ENCODE assay signal across 14 cellular contexts in the genomic region with DNA sequence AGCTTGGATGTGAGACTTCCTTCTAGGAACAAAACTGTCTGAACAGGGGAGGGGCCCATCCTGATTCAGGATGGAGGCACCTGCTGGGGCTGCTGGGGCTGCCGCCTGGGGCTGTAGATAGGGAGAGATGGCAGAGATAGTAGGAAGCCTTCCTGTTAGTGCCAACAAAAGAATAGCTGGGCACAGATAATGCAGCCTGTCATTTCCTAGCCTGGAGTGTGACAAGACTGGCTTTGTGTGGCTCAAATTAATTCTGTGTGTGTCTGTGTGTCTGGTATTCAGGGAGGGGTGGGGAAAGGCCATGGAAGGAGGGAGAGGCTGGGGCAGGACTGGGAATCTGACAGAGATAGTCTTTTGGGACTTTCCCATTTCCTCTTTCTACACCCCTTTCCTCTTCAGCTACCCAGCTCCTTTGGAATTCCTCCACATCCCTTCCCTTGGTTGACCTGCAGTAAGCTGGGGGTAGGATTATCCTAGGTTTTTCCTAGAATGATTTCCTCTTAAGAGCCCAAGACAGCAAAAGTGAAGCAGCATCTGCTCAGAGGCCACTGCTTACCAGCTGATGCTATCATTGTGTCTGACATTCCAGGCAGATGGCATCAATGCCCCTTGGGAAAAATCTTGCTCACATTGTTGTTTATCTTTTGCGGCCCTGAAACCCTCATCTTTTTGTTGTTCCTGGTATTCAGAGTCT.
DNase-seq lines count a peak whose midpoint lies in the region; TF ChIP-seq lines count a peak whose summit lies in the region.
"Had no signal": no experiment of that assay in that cellular context is flagged by ENCODE, and none has a peak within 500 bp of the region (broad histone marks: within the 10 kb centered on the region; RNA-seq: fewer than 3 reads in every experiment).

No MANE protein-coding gene starts in this region.

- H3K9ac ChIP-seq in endodermal cell (ENCODE audit: extremely low read depth, low read length, poor library complexity, severe bottlenecking), result no peak overlapping the region

- DNase-seq in Ammon's horn (ENCODE audit: low spot score) (peak; percentile 86), NCI-H2171 (lab: John Stamatoyannopoulos, UW) (peak; percentile 23), endodermal cell (no peak), neural crest cell (ENCODE audit: low read depth, low spot score) (no peak), HUDEP-2 (lab: John Stamatoyannopoulos, UW; ENCODE audit: unreplicated experiment in 76 of 76) (no peak), activated T-cell treated with anti-CD3 and anti-CD28 coated beads for 4 hours (no peak), cerebellum (ENCODE audit: low spot score) (no peak)
- no peak for DNase-seq in activated naive CD4-positive, alpha-beta T cell treated with anti-CD3 and anti-CD28 coated beads for 36 hours
- DNase-seq: activated B cell treated with CpG ODN at 0.5 μM for 24 hours; activated CD8-positive, alpha-beta memory T cell treated with anti-CD3 and anti-CD28 coated beads, Interleukin-2, amount 50 U/mL, for 48 hours; NCI-H345 had no signal

- 85 to 100% methylated on average over 1 to 2 of the region's 2 CpGs for WGBS in endodermal cell (ENCODE audit: insufficient coverage in 1 of 2, insufficient read length in 1 of 2), 2 experiments

- peak overlapping the region; percentile 91 for H3K27ac ChIP-seq in endodermal cell (ENCODE audit: low read depth, low read length)

- intact Hi-C loops in activated naive CD4-positive, alpha-beta T cell treated with anti-CD3 and anti-CD28 coated beads for 36 hours (cut with micrococcal nuclease), result no loop called here

- H3K4me3 Mint-ChIP-seq in endodermal cell (no peak overlapping the region), neural crest cell (no peak overlapping the region)
- H3K4me3 Mint-ChIP-seq in activated naive CD4-positive, alpha-beta T cell treated with anti-CD3 and anti-CD28 coated beads for 36 hours, result no peak overlapping the region
- H3K4me3 Mint-ChIP-seq: activated B cell treated with CpG ODN at 0.5 μM for 24 hours had no signal

- CTCF ChIA-PET in activated naive CD4-positive, alpha-beta T cell treated with anti-CD3 and anti-CD28 coated beads for 36 hours (lab: Charles Lee), result no interaction called here

- H3K4me1 ChIP-seq in endodermal cell (ENCODE audit: control insufficient read depth, insufficient read depth, low read length), result peaks cover 5% of the 10 kb centered on the region

- H3K36me3 Mint-ChIP-seq in endodermal cell (ENCODE audit: low read depth) (no peaks in the 10 kb centered on the region), neural crest cell (ENCODE audit: low read depth) (no peaks in the 10 kb centered on the region)
- H3K36me3 Mint-ChIP-seq in activated naive CD4-positive, alpha-beta T cell treated with anti-CD3 and anti-CD28 coated beads for 36 hours (ENCODE audit: low read depth), result no peaks in the 10 kb centered on the region
- H3K36me3 Mint-ChIP-seq: activated naive CD4-positive, alpha-beta T cell treated with anti-CD3 and anti-CD28 coated beads, Interleukin-2, amount 50 U/mL, for 72 hours had no signal

- H3K27me3 ChIP-seq in endodermal cell (ENCODE audit: control insufficient read depth, insufficient read depth, low read length, poor library complexity, severe bottlenecking), result no peaks in the 10 kb centered on the region

- H3K4me1 Mint-ChIP-seq in endodermal cell, result peaks cover 4% of the 10 kb centered on the region
- peaks cover 14% of the 10 kb centered on the region for H3K4me1 Mint-ChIP-seq in neural crest cell
- no peaks in the 10 kb centered on the region for H3K4me1 Mint-ChIP-seq in activated naive CD4-positive, alpha-beta T cell treated with anti-CD3 and anti-CD28 coated beads for 36 hours (ENCODE audit: low read depth)
- H3K4me1 Mint-ChIP-seq: activated B cell treated with CpG ODN at 0.5 μM for 24 hours had no signal

- no peak for TF ChIP-seq CTCF in endodermal cell (conservative IDR thresholded peaks at IDR 0.05)
- no peak for TF ChIP-seq CTCF in neural crest cell (conservative IDR thresholded peaks at IDR 0.05)

- no peaks in the 10 kb centered on the region for H3K36me3 ChIP-seq in endodermal cell (ENCODE audit: control insufficient read depth, insufficient read depth, low read length)

- H3K9me3 Mint-ChIP-seq in endodermal cell, result no peaks in the 10 kb centered on the region
- peaks cover 8% of the 10 kb centered on the region for H3K9me3 Mint-ChIP-seq in neural crest cell
- peaks cover 2% of the 10 kb centered on the region for H3K9me3 Mint-ChIP-seq in activated naive CD4-positive, alpha-beta T cell treated with anti-CD3 and anti-CD28 coated beads for 36 hours
- H3K9me3 Mint-ChIP-seq: activated B cell treated with CpG ODN at 0.5 μM for 24 hours; activated naive CD4-positive, alpha-beta T cell treated with anti-CD3 and anti-CD28 coated beads, Interleukin-2, amount 50 U/mL, for 72 hours had no signal

- H3K4me3 ChIP-seq in endodermal cell (ENCODE audit: low read length), result no peak overlapping the region
- H3K4me3 ChIP-seq: lung, smooth muscle cell had no signal

- no peak overlapping the region for H3K27ac Mint-ChIP-seq in endodermal cell
- peak overlapping the region; percentile 87 for H3K27ac Mint-ChIP-seq in neural crest cell (ENCODE audit: unreplicated experiment)
- H3K27ac Mint-ChIP-seq in activated naive CD4-positive, alpha-beta T cell treated with anti-CD3 and anti-CD28 coated beads for 36 hours, result no peak overlapping the region
- H3K27ac Mint-ChIP-seq: activated B cell treated with CpG ODN at 0.5 μM for 24 hours; activated naive CD4-positive, alpha-beta T cell treated with anti-CD3 and anti-CD28 coated beads, Interleukin-2, amount 50 U/mL, for 72 hours had no signal

- H3K27me3 Mint-ChIP-seq in endodermal cell (ENCODE audit: insufficient read depth) (no peaks in the 10 kb centered on the region), neural crest cell (ENCODE audit: low read depth) (no peaks in the 10 kb centered on the region)
- H3K27me3 Mint-ChIP-seq in activated naive CD4-positive, alpha-beta T cell treated with anti-CD3 and anti-CD28 coated beads for 36 hours (ENCODE audit: low read depth), result peaks cover 5% of the 10 kb centered on the region

- peaks cover 6% of the 10 kb centered on the region for H3K9me3 ChIP-seq in endodermal cell (ENCODE audit: control insufficient read depth, low read length)

Comparison
In these comparisons a context has a peak if more than half of its experiments do, and no peak if none do; other contexts are left out.
1. DNase-seq: peak in Ammon's horn (single experiment) and NCI-H2171 (single experiment); none in endodermal cell (single experiment), neural crest cell (single experiment), activated naive CD4-positive, alpha-beta T cell treated with anti-CD3 and anti-CD28 coated beads for 36 hours (single experiment), HUDEP-2 (0 of 76), activated T-cell treated with anti-CD3 and anti-CD28 coated beads for 4 hours (single experiment) and cerebellum (single experiment).